In genomic region chr7:129252133-129252532, GRCh38 we compare ENCODE assay signal across 12 cellular contexts.
"Had no signal": no experiment of that assay in that cellular context is flagged by ENCODE, and none has a peak within 500 bp of the region (broad histone marks: within the 10 kb centered on the region; RNA-seq: fewer than 3 reads in every experiment).

No MANE protein-coding gene starts in this region.

- ATAC-seq: activated CD4-positive, alpha-beta T cell treated with anti-CD3 and anti-CD28 coated beads for 36 hours; esophagus mucosa had no signal

- H3K4me3 ChIP-seq: breast epithelium had no signal

- H3K9me3 ChIP-seq: breast epithelium had no signal

- H3K27ac ChIP-seq: breast epithelium had no signal

- H3K27me3 ChIP-seq: breast epithelium had no signal

- H3K36me3 ChIP-seq: breast epithelium, WERI-Rb-1 had no signal

- DNase-seq: activated CD4-positive, alpha-beta memory T cell treated with anti-CD3 and anti-CD28 coated beads, Interleukin-2, amount 10 ng/mL, durations not matched to agents 7 days and 5 days; activated CD4-positive, alpha-beta T cell treated with anti-CD3 and anti-CD28 coated beads for 36 hours; activated CD8-positive, alpha-beta memory T cell treated with anti-CD3 and anti-CD28 coated beads, Interleukin-2, amount 50 U/mL, for 4 hours; activated naive CD4-positive, alpha-beta T cell; aorta; glutamatergic neuron; naive B cell; posterior cingulate gyrus; stimulated activated CD4-positive, alpha-beta T cell treated with anti-CD3 and anti-CD28 coated beads, Interleukin-4, amount 100 ng/mL, for 4 hours; WERI-Rb-1 had no signal
